Comparison of ENCODE assay signal across 31 cellular contexts in the genomic region with DNA sequence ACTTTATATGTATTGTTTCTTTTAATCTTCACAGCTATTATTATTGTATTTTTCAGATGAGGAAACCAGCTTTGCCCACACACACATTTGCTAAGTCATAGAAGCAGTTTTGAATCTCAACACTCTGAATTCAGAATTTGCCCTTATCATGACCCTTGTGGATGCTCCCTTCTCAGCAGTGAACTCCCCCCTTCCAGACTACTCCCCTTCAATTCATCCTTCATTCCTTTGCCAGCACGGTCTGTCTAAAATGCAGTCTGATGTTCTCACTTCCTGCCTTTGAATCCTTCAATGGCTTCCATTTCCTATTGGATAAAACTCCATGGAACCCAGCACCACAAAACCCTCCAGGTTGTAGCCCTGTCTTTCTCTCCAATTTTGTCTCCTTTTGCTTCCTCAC. TPM values are rescaled to one million over a fixed set of nuclear protein-coding genes. Genes with fewer than 3 reads are reported as not detected.
DNase-seq lines count a peak whose midpoint lies in the region; ATAC-seq, FAIRE-seq and TF ChIP-seq lines count a peak whose summit lies in the region.
"Had no signal": no experiment of that assay in that cellular context is flagged by ENCODE, and none has a peak within 500 bp of the region (broad histone marks: within the 10 kb centered on the region; RNA-seq: fewer than 3 reads in every experiment).

No MANE protein-coding gene starts in this region.

- no peak for ATAC-seq in left lung
- ATAC-seq: HepG2, K562 had no signal

- H2AFZ ChIP-seq in mammary epithelial cell (ENCODE audit: low read depth, low read length), result peak overlapping the region; percentile 52
- H2AFZ ChIP-seq: PC-9 had no signal

- H3K27me3 ChIP-seq in mammary epithelial cell (ENCODE audit: insufficient read depth, low read length) (no peaks in the 10 kb centered on the region), breast epithelium (no peaks in the 10 kb centered on the region), left lung (no peaks in the 10 kb centered on the region), small intestine (ENCODE audit: control insufficient read depth in 2 of 2, insufficient read depth in 2 of 2, low read length in 2 of 2) (no peaks in the 10 kb centered on the region)
- H3K27me3 ChIP-seq: BE2C had no signal

- H3K9me3 ChIP-seq in mammary epithelial cell (replicated peaks; ENCODE audit: insufficient read depth, low read length), result no peaks in the 10 kb centered on the region
- no peaks in the 10 kb centered on the region for H3K9me3 ChIP-seq in breast epithelium
- no peaks in the 10 kb centered on the region for H3K9me3 ChIP-seq in left lung
- H3K9me3 ChIP-seq in small intestine (ENCODE audit: control insufficient read depth, low read depth), result no peaks in the 10 kb centered on the region
- H3K9me3 ChIP-seq: BE2C, HAP-1 had no signal

- no peaks in the 10 kb centered on the region for H3K36me3 ChIP-seq in mammary epithelial cell (ENCODE audit: insufficient read depth, low read length)
- H3K36me3 ChIP-seq in breast epithelium, result no peaks in the 10 kb centered on the region
- no peaks in the 10 kb centered on the region for H3K36me3 ChIP-seq in left lung
- no peaks in the 10 kb centered on the region for H3K36me3 ChIP-seq in small intestine (ENCODE audit: control insufficient read depth in 2 of 2, insufficient read depth in 2 of 2, low read length in 2 of 2)
- H3K36me3 ChIP-seq: BE2C, HAP-1 had no signal

- no peak overlapping the region for H3K4me2 ChIP-seq in mammary epithelial cell (ENCODE audit: insufficient read depth, low read depth, low read length)
- H3K4me2 ChIP-seq: PC-9 had no signal

- dilution Hi-C loops in mammary epithelial cell (cut with HindIII; ENCODE audit: low sequenced_read_pairs), result no loop called here

- no peak for TF ChIP-seq CTCF in mammary epithelial cell (conservative IDR thresholded peaks at IDR 0.05 in 1 of 2, IDR thresholded peaks at IDR 0.05 in 1 of 2; ENCODE audit: extremely low read depth in 1 of 2, insufficient read depth in 1 of 2, low read depth in 1 of 2, low read length in 2 of 2)
- no peak for TF ChIP-seq CTCF in breast epithelium (IDR thresholded peaks at IDR 0.05)
- TF ChIP-seq CTCF in fibroblast of pulmonary artery (IDR thresholded peaks at IDR 0.05; ENCODE audit: low read length, missing control alignments), result no peak
- no peak for TF ChIP-seq CTCF in left lung (IDR thresholded peaks at IDR 0.05)

- no peak for FAIRE-seq in small intestine (lab: Jason Lieb, UNC)
- FAIRE-seq: GM12891, GM19239, HepG2, K562 had no signal

- DNase-seq in mammary epithelial cell (no peak), breast epithelium (ENCODE audit: low spot score in 2 of 2) (no peak), dermis blood vessel endothelial cell (peak; percentile 30), fibroblast of pulmonary artery (ENCODE audit: low read depth) (peak; percentile 56), left lung (no peak), hepatic stellate cell (ENCODE audit: low spot score) (no peak), small intestine (no peak)
- no peak for DNase-seq in activated T-cell treated with anti-CD3 and anti-CD28 coated beads, Interleukin-2, amount 50 U/mL, for 48 hours
- DNase-seq: BE2C; CD8-positive, alpha-beta memory T cell; DMS79 treated with DMSO at 0.1 percent for 48 hours; GF-D8; Kasumi-1; NCI-H1092 treated with DMSO at 0.1 percent for 48 hours; NCI-H1436; NCI-H187; NCI-H2081 treated with DMSO at 0.1 percent for 48 hours; NCI-H2171; NCI-H345; NCI-H524 treated with DMSO at 0.1 percent for 48 hours; NCI-H82; NK-92 treated with Interleukin-12 subunit alpha and Interleukin-12 subunit beta, amount 100 ng/mL, for 24 hours; PC-9; SHP77 had no signal

- in situ Hi-C loops in mammary epithelial cell (cut with MboI; ENCODE audit: low sequenced_read_pairs in 2 of 2), result no loop called here

- WGBS in mammary epithelial cell (ENCODE audit: low coverage, missing lambda C conversion rate), result 100% methylated on average over 1 of the region's 1 CpG
- WGBS in small intestine, 3 donors, result 64 to 97% (median 96%) methylated on average over 1 of the region's 1 CpG

- no TSS peak for BruUV-seq in mammary epithelial cell (replicated peaks; lab: Mats Ljungman, UMichigan)

- intact Hi-C loops in mammary epithelial cell (cut with micrococcal nuclease) (no loop called here), breast epithelium (cut with DNase I; ENCODE audit: low total_unique reads) (no loop called here), left lung (cut with DNase I) (no loop called here)

- no peaks in the 10 kb centered on the region for H3K79me2 ChIP-seq in mammary epithelial cell (ENCODE audit: insufficient read depth, low read length)

- CTCF ChIA-PET in mammary epithelial cell (lab: Charles Lee; ENCODE audit: low non-redundant PET), result no interaction called here

- H3K4me1 ChIP-seq in mammary epithelial cell (ENCODE audit: insufficient read depth, low read length) (peaks cover 24% of the 10 kb centered on the region), breast epithelium (no peaks in the 10 kb centered on the region), left lung (no peaks in the 10 kb centered on the region), small intestine (ENCODE audit: control insufficient read depth in 2 of 2, insufficient read depth in 1 of 2, low read depth in 1 of 2, low read length in 1 of 2) (no peaks in the 10 kb centered on the region)
- H3K4me1 ChIP-seq: BE2C, HAP-1 had no signal

- H3K27ac ChIP-seq in mammary epithelial cell (ENCODE audit: insufficient read depth, low read depth, low read length) (no peak overlapping the region), breast epithelium (no peak overlapping the region), left lung (no peak overlapping the region), small intestine (ENCODE audit: low read depth in 1 of 2, low read length in 1 of 2) (no peak overlapping the region)
- H3K27ac ChIP-seq: 22Rv1, PC-9, RWPE1 had no signal

- no peaks in the 10 kb centered on the region for H4K20me1 ChIP-seq in mammary epithelial cell (ENCODE audit: insufficient read depth, low read length)

- no peak overlapping the region for H3K9ac ChIP-seq in mammary epithelial cell (ENCODE audit: insufficient read depth, low read length)

- TF ChIP-seq POLR2A in breast epithelium (IDR thresholded peaks at IDR 0.05), result no peak

- H3K4me3 ChIP-seq in mammary epithelial cell (replicated peaks in 1 of 3; ENCODE audit: insufficient read depth in 1 of 3, low read depth in 2 of 3, low read length in 3 of 3), result no peak overlapping the region
- H3K4me3 ChIP-seq in breast epithelium, result no peak overlapping the region
- no peak overlapping the region for H3K4me3 ChIP-seq in fibroblast of pulmonary artery (replicated peaks; ENCODE audit: low read depth, low read length)
- no peak overlapping the region for H3K4me3 ChIP-seq in left lung
- no peak overlapping the region for H3K4me3 ChIP-seq in small intestine (ENCODE audit: low read depth in 1 of 2, low read length in 2 of 2)
- H3K4me3 ChIP-seq: HAP-1, K562, PC-9 had no signal

RNA-seq across cellular contexts. Expression of a gene that starts 52.5 kb away (rescaled TPM):
- total RNA-seq in mammary epithelial cell, result 10 to 100 TPM; 16.3 to 38.8 TPM
- 8.3 TPM for polyA plus RNA-seq in mammary epithelial cell
- 34.7 TPM for polyA minus RNA-seq in mammary epithelial cell
- 10 to 100 TPM; 12.1 to 19.8 (median 16.5) TPM for total RNA-seq in breast epithelium
- total RNA-seq in dermis blood vessel endothelial cell, result 7.0 and 7.4 TPM in 2 replicates
- total RNA-seq in left lung, result 10 to 100 TPM; 25.9 to 46.6 TPM
- polyA plus RNA-seq in small intestine, result 1 to 10 TPM; 5.9 to 8.5 (median 6.5) TPM

Comparison
In these comparisons a context has a peak if more than half of its experiments do, and no peak if none do; other contexts are left out.
1. DNase-seq: peak in dermis blood vessel endothelial cell (single experiment) and fibroblast of pulmonary artery (single experiment); none in mammary epithelial cell (single experiment), breast epithelium (0 of 2), left lung (0 of 2), hepatic stellate cell (single experiment), small intestine (single experiment) and activated T-cell treated with anti-CD3 and anti-CD28 coated beads, Interleukin-2, amount 50 U/mL, for 48 hours (0 of 2).